Comparison of ENCODE assay signal across 14 cellular contexts in genomic region chr12:56219840-56220239, GRCh38. TPM values are rescaled to one million over a fixed set of nuclear protein-coding genes. Genes with fewer than 3 reads are reported as not detected.
DNase-seq lines count a peak whose midpoint lies in the region; ATAC-seq and TF ChIP-seq lines count a peak whose summit lies in the region.
"Had no signal": no experiment of that assay in that cellular context is flagged by ENCODE, and none has a peak within 500 bp of the region (broad histone marks: within the 10 kb centered on the region; RNA-seq: fewer than 3 reads in every experiment).

No MANE protein-coding gene starts in this region.

- H3K4me3 ChIP-seq in heart left ventricle, result peak overlapping the region in 4 of 12 donors; percentile 64 to 89 (median 80)
- no peak overlapping the region for H3K4me3 ChIP-seq in mesendoderm (ENCODE audit: low read length)
- peak overlapping the region in 1 of 4 donors; percentile 96 for H3K4me3 ChIP-seq in upper lobe of left lung
- H3K4me3 ChIP-seq in body of pancreas, result no peak overlapping the region
- H3K4me3 ChIP-seq: lung, SJSA1 had no signal

- H3K9me3 ChIP-seq in heart left ventricle, result no peaks in the 10 kb centered on the region
- H3K9me3 ChIP-seq in upper lobe of left lung, result no peaks in the 10 kb centered on the region
- H3K9me3 ChIP-seq in body of pancreas, result no peaks in the 10 kb centered on the region
- H3K9me3 ChIP-seq: SJSA1 had no signal

- peaks cover 7% of the 10 kb centered on the region for H3K79me1 ChIP-seq in mesendoderm (ENCODE audit: low read length)

- peaks cover 8 to 50% (median 39%) of the 10 kb centered on the region in 12 donors for H3K4me1 ChIP-seq in heart left ventricle
- no peaks in the 10 kb centered on the region for H3K4me1 ChIP-seq in mesendoderm (ENCODE audit: control insufficient read depth, low read depth, low read length)
- H3K4me1 ChIP-seq in upper lobe of left lung, result peaks cover 35 to 45% (median 38%) of the 10 kb centered on the region in 4 donors
- H3K4me1 ChIP-seq in body of pancreas, result peaks cover 43% of the 10 kb centered on the region

- no peaks in the 10 kb centered on the region for H3K27me3 ChIP-seq in heart left ventricle
- no peaks in the 10 kb centered on the region for H3K27me3 ChIP-seq in mesendoderm (ENCODE audit: insufficient read depth, low read length, poor library complexity)
- H3K27me3 ChIP-seq in upper lobe of left lung, result no peaks in the 10 kb centered on the region
- no peaks in the 10 kb centered on the region for H3K27me3 ChIP-seq in body of pancreas
- H3K27me3 ChIP-seq: brain microvascular endothelial cell, SJSA1 had no signal

- H4K5ac ChIP-seq in mesendoderm (ENCODE audit: low read length), result no peak overlapping the region

- H2BK120ac ChIP-seq in mesendoderm (ENCODE audit: low read depth, low read length), result no peak overlapping the region

- H3K4ac ChIP-seq in mesendoderm (ENCODE audit: low read depth, low read length), result no peak overlapping the region

- TF ChIP-seq CTCF in heart left ventricle (IDR thresholded peaks at IDR 0.05) (no peak), VCaP (conservative IDR thresholded peaks at IDR 0.05) (no peak), upper lobe of left lung (IDR thresholded peaks at IDR 0.05) (no peak), body of pancreas (IDR thresholded peaks at IDR 0.05) (no peak)

- TF ChIP-seq EP300 in upper lobe of left lung (IDR thresholded peaks at IDR 0.05), result no peak

- intact Hi-C loops in heart left ventricle (cut with DNase I), result loop anchor here in 6 of 10 donors (5.0 to 10.0 kb wide), 4 partner anchors 33 to 245 kb away; partner anchors contain the start of genes ANKRD52 (in 4 of the 6), ESYT1 (in 1 of the 6), SMARCC2 (in 1 of the 6) and SPRYD4 (in 1 of the 6)
- intact Hi-C loops in cardiac septum (cut with DNase I), result loop anchor here (5.0 kb wide), 1 partner anchor 37 kb away; the partner anchor contains the start of gene ANKRD52
- intact Hi-C loops in body of pancreas (cut with DNase I), result loop anchor here (10.0 kb wide), 1 partner anchor 55 kb away; no protein-coding TSS in a partner anchor

- DNase-seq in heart left ventricle, result no peak
- no peak for DNase-seq in cardiac septum (ENCODE audit: low spot score)
- no peak for DNase-seq in mesendoderm
- no peak for DNase-seq in upper lobe of left lung
- no peak for DNase-seq in NOMO-1 treated with DMSO at 0.1 percent for 48 hours (lab: John Stamatoyannopoulos, UW; ENCODE audit: unreplicated experiment)
- DNase-seq in body of pancreas, result no peak
- DNase-seq: brain microvascular endothelial cell; Calu3; NCI-H2171; stimulated activated CD4-positive, alpha-beta T cell treated with anti-CD3 and anti-CD28 coated beads, Interleukin-12 subunit alpha, Interleukin-12 subunit beta, amount 100 ng/mL, for 4 hours had no signal

- TF ChIP-seq POLR2A in heart left ventricle (IDR thresholded peaks at IDR 0.05), result no peak
- TF ChIP-seq POLR2A in upper lobe of left lung (IDR thresholded peaks at IDR 0.05), result no peak
- TF ChIP-seq POLR2A in body of pancreas (IDR thresholded peaks at IDR 0.05), result no peak

- no peak overlapping the region for H2BK5ac ChIP-seq in mesendoderm (ENCODE audit: low read length)

- H2AK5ac ChIP-seq in mesendoderm (ENCODE audit: low read length), result no peak overlapping the region

- H3K27ac ChIP-seq in heart left ventricle (peak overlapping the region in 9 of 12 donors; percentile 89 to 99 (median 97)), VCaP (peak overlapping the region; percentile 98), mesendoderm (ENCODE audit: low read depth, low read length) (no peak overlapping the region), upper lobe of left lung (peak overlapping the region; percentile 96 to 100 (median 96)), body of pancreas (peak overlapping the region in 1 of 4 donors; percentile 97)
- H3K27ac ChIP-seq: SJSA1 had no signal

- H3K36me3 ChIP-seq in heart left ventricle, result peaks cover 0 to 28% (median 23%) of the 10 kb centered on the region in 9 donors
- peaks cover 6% of the 10 kb centered on the region for H3K36me3 ChIP-seq in mesendoderm (ENCODE audit: control insufficient read depth, insufficient read depth, low read length)
- H3K36me3 ChIP-seq in upper lobe of left lung, result peaks cover 5 to 23% (median 13%) of the 10 kb centered on the region in 4 donors
- H3K36me3 ChIP-seq in body of pancreas (replicated peaks in 1 of 2; ENCODE audit: insufficient read depth in 1 of 2, low read depth in 2 of 2), result peaks cover 0 to 3% of the 10 kb centered on the region in 2 donors

- no peak overlapping the region for H4K8ac ChIP-seq in mesendoderm (ENCODE audit: low read depth, low read length)

- H3K56ac ChIP-seq in mesendoderm (ENCODE audit: low read length), result peak overlapping the region; percentile 15

- H3K4me2 ChIP-seq in mesendoderm (ENCODE audit: low read length), result no peak overlapping the region

- H2BK15ac ChIP-seq in mesendoderm (replicated peaks; ENCODE audit: low read depth), result no peak overlapping the region

- H3K9ac ChIP-seq in mesendoderm (ENCODE audit: low read length), result no peak overlapping the region

- H3K79me2 ChIP-seq in mesendoderm (ENCODE audit: control insufficient read depth, insufficient read depth, low read length), result peaks cover 14% of the 10 kb centered on the region

- 91 to 92% (median 92%) methylated on average over 9 of the region's 9 CpGs for WGBS in heart left ventricle, 4 donors
- no CpG with 5 or more reads among the region's 9 CpGs for WGBS in mesendoderm (ENCODE audit: extremely low coverage, insufficient coverage, low lambda C conversion rate)
- 89 to 90% methylated on average over 9 of the region's 9 CpGs for WGBS in upper lobe of left lung, 2 donors
- 76 to 93% methylated on average over 9 of the region's 9 CpGs for WGBS in body of pancreas, 2 donors

- no peak overlapping the region for H3K18ac ChIP-seq in mesendoderm (ENCODE audit: low read length)

- no peak for ATAC-seq in heart left ventricle
- no peak for ATAC-seq in upper lobe of left lung (ENCODE audit: low FRiP score in 2 of 2)
- no peak for ATAC-seq in GM18909 (IDR thresholded peaks at IDR 0.05; ENCODE audit: poor library complexity, unreplicated experiment)
- no peak for ATAC-seq in body of pancreas

- no peak overlapping the region for H3K23ac ChIP-seq in mesendoderm (ENCODE audit: low read length)

RNA-seq across cellular contexts. Expression of gene RNF41, which starts 1.9 kb away (rescaled TPM):
- total RNA-seq in heart left ventricle, result 10 to 100 TPM; 41.7 to 84.0 (median 53.3) TPM
- 10 to 100 TPM; 10.6 to 62.4 TPM for polyA plus RNA-seq in heart left ventricle
- total RNA-seq in cardiac septum, result 40.7 TPM
- 42.1 TPM for polyA plus RNA-seq in mesendoderm (2013, experiment 1 of 2)
- 45.8 TPM for polyA plus RNA-seq in mesendoderm (2013, experiment 2 of 2)
- total RNA-seq in upper lobe of left lung, result 10 to 100 TPM; 38.8 to 94.3 (median 62.1) TPM
- total RNA-seq in body of pancreas, result 10 to 100 TPM; 13.2 TPM

RNA-seq across cellular contexts. Expression of gene NABP2, which starts 4.3 kb away (rescaled TPM):
- total RNA-seq in heart left ventricle (10 to 100 TPM; 18.0 to 27.4 (median 20.7) TPM), cardiac septum (19.6 TPM), upper lobe of left lung (10 to 100 TPM in 4 of 6 donors, 1 to 10 TPM in 2; 4.2 to 23.1 (median 17.6) TPM), body of pancreas (10 to 100 TPM; 11.9 to 16.3 TPM)
- 10 to 100 TPM; 14.8 to 30.1 TPM for polyA plus RNA-seq in heart left ventricle
- 22.9 TPM for polyA plus RNA-seq in mesendoderm (2013, experiment 1 of 2)
- 23.2 TPM for polyA plus RNA-seq in mesendoderm (2013, experiment 2 of 2)

RNA-seq across cellular contexts. Expression of gene SLC39A5, which starts 10.0 kb away (rescaled TPM):
- total RNA-seq in heart left ventricle (not detected), cardiac septum (not detected), upper lobe of left lung (1 to 10 TPM in 2 of 6 donors, under 1 TPM in 1, not detected in 3; 0.37 to 1.2 (median 1.1) TPM), body of pancreas (100 to 1,000 TPM; 306 to 333 TPM)
- polyA plus RNA-seq in heart left ventricle, result under 1 TPM in 1 of 2 donors, not detected in 1; 0.12 TPM
- 0.07 TPM for polyA plus RNA-seq in mesendoderm (2013, experiment 1 of 2)
- 0.11 TPM for polyA plus RNA-seq in mesendoderm (2013, experiment 2 of 2)
- total RNA-seq: Calu3, SJSA1 had no signal

RNA-seq across cellular contexts. Expression of gene SMARCC2, which starts 30.6 kb away (rescaled TPM):
- 10 to 100 TPM; 48.6 to 83.5 (median 66.2) TPM for total RNA-seq in heart left ventricle
- 10 to 100 TPM; 21.4 to 27.6 TPM for polyA plus RNA-seq in heart left ventricle
- total RNA-seq in cardiac septum, result 71.5 TPM
- 28.6 TPM for polyA plus RNA-seq in mesendoderm (2013, experiment 1 of 2)
- polyA plus RNA-seq in mesendoderm (2013, experiment 2 of 2), result 30.8 TPM
- 100 to 1,000 TPM in 2 of 6 donors, 10 to 100 TPM in 4; 71.4 to 258 (median 93.9) TPM for total RNA-seq in upper lobe of left lung
- 10 to 100 TPM; 46.2 to 50.8 TPM for total RNA-seq in body of pancreas

RNA-seq across cellular contexts. Expression of gene ANKRD52, which starts 38.3 kb away (rescaled TPM):
- 10 to 100 TPM; 19.3 to 40.6 (median 28.0) TPM for total RNA-seq in heart left ventricle
- polyA plus RNA-seq in heart left ventricle, result 10 to 100 TPM; 12.2 to 36.7 TPM
- total RNA-seq in cardiac septum, result 28.8 TPM
- polyA plus RNA-seq in mesendoderm (2013, experiment 1 of 2), result 12.7 TPM
- 11.5 TPM for polyA plus RNA-seq in mesendoderm (2013, experiment 2 of 2)
- total RNA-seq in upper lobe of left lung, result 10 to 100 TPM; 17.6 to 48.2 (median 28.8) TPM
- 10 to 100 TPM; 15.2 to 21.0 TPM for total RNA-seq in body of pancreas

Comparison
In these comparisons a context has a peak if more than half of its experiments do, and no peak if none do; other contexts are left out.
1. RNA of gene SLC39A5, which starts 10.0 kb away (total RNA-seq): 306 to 333 TPM in body of pancreas; 0.37 to 1.2 TPM in upper lobe of left lung, not detected in cardiac septum (single experiment) and not detected in heart left ventricle; every median in the first group is over 100 times any median in the second.